Comparison of ENCODE assay signal across 24 cellular contexts in genomic region chr4:120839974-120840751, GRCh38.
DNase-seq lines count a peak whose midpoint lies in the region; ATAC-seq, FAIRE-seq and TF ChIP-seq lines count a peak whose summit lies in the region.
"Had no signal": no experiment of that assay in that cellular context is flagged by ENCODE, and none has a peak within 500 bp of the region (broad histone marks: within the 10 kb centered on the region; RNA-seq: fewer than 3 reads in every experiment).

No MANE protein-coding gene starts in this region.

- H2AK5ac ChIP-seq in trophoblast cell (ENCODE audit: low read length): peak overlapping the region; percentile 85

- no peaks in the 10 kb centered on the region for H3K27me3 Mint-ChIP-seq in activated CD4-positive, alpha-beta memory T cell treated with anti-CD3 and anti-CD28 coated beads for 36 hours
- no peaks in the 10 kb centered on the region for H3K27me3 Mint-ChIP-seq in progenitor cell of endocrine pancreas
- H3K27me3 Mint-ChIP-seq: B cell had no signal

- H3K4me3 Mint-ChIP-seq in activated CD4-positive, alpha-beta memory T cell treated with anti-CD3 and anti-CD28 coated beads for 36 hours: no peak overlapping the region
- no peak overlapping the region for H3K4me3 Mint-ChIP-seq in progenitor cell of endocrine pancreas (ENCODE audit: low read depth)
- H3K4me3 Mint-ChIP-seq: B cell, CD14-positive monocyte, HFFc6 had no signal

- H3K4me3 ChIP-seq in heart left ventricle (no peak overlapping the region), right atrium auricular region (no peak overlapping the region), trophoblast cell (ENCODE audit: low read depth, low read length) (no peak overlapping the region), aorta (ENCODE audit: low read length in 2 of 2) (no peak overlapping the region)
- H3K4me3 ChIP-seq: K562, MG63, SJSA1 had no signal

- no peaks in the 10 kb centered on the region for H3K27me3 ChIP-seq in heart left ventricle
- H3K27me3 ChIP-seq in right atrium auricular region: no peaks in the 10 kb centered on the region
- H3K27me3 ChIP-seq in trophoblast cell (ENCODE audit: insufficient read depth, low read length): no peaks in the 10 kb centered on the region
- no peaks in the 10 kb centered on the region for H3K27me3 ChIP-seq in aorta (ENCODE audit: control insufficient read depth in 1 of 2, insufficient read depth in 2 of 2, low read length in 1 of 2)
- H3K27me3 ChIP-seq: MG63, SJSA1 had no signal

- no peak for FAIRE-seq in GM19239 (lab: Jason Lieb, UNC)
- FAIRE-seq: A204.1, K562 had no signal

- 89 to 98% (median 93%) methylated on average over 9 to 18 of the region's 18 CpGs for WGBS in heart left ventricle, 4 donors
- no CpG with 5 or more reads among the region's 18 CpGs for WGBS in trophoblast cell (ENCODE audit: extremely low coverage, insufficient coverage, insufficient read length)
- WGBS in aorta, 2 donors: 93 to 94% methylated on average over 17 to 18 of the region's 18 CpGs

- peak overlapping the region; percentile 26 for H4K12ac ChIP-seq in trophoblast cell (ENCODE audit: low read depth, low read length)

- H3K79me1 ChIP-seq in trophoblast cell (ENCODE audit: low read length): peaks cover 16% of the 10 kb centered on the region

- TF ChIP-seq POLR2A in heart left ventricle (IDR thresholded peaks at IDR 0.05): no peak

- intact Hi-C loops in heart left ventricle (cut with DNase I) (no loop called here), left ventricle myocardium superior (cut with micrococcal nuclease) (no loop called here), aorta (cut with DNase I) (no loop called here)
- intact Hi-C loops in activated CD4-positive, alpha-beta memory T cell treated with anti-CD3 and anti-CD28 coated beads for 36 hours (cut with micrococcal nuclease): loop anchor here (10.0 kb wide), 1 partner anchor 205 kb away; no protein-coding TSS in a partner anchor

- peak overlapping the region; percentile 9 for H3K4ac ChIP-seq in trophoblast cell (ENCODE audit: low read depth, low read length)

- H3K79me2 ChIP-seq in trophoblast cell (ENCODE audit: control insufficient read depth, insufficient read depth, low read length, poor library complexity): no peaks in the 10 kb centered on the region

- no peak overlapping the region for H3K23ac ChIP-seq in trophoblast cell (ENCODE audit: low read length)

- H3K36me3 ChIP-seq in heart left ventricle (peaks cover 0 to 5% (median 0%) of the 10 kb centered on the region in 9 donors), right atrium auricular region (no peaks in the 10 kb centered on the region), trophoblast cell (ENCODE audit: control insufficient read depth in 1 of 2, insufficient read depth in 2 of 2, low read length in 2 of 2) (peaks cover 0 to 2% of the 10 kb centered on the region in 2 experiments), aorta (ENCODE audit: control insufficient read depth in 1 of 2, insufficient read depth in 2 of 2, low read length in 1 of 2) (peaks cover 0 to 2% of the 10 kb centered on the region in 2 donors)
- H3K36me3 ChIP-seq: MG63, SJSA1 had no signal

- no peak overlapping the region for H3K27ac ChIP-seq in heart left ventricle
- H3K27ac ChIP-seq in right atrium auricular region: no peak overlapping the region
- peak overlapping the region; percentile 7 for H3K27ac ChIP-seq in trophoblast cell (ENCODE audit: low read depth, low read length)
- H3K27ac ChIP-seq in aorta (ENCODE audit: low read depth in 1 of 2, low read length in 2 of 2): no peak overlapping the region
- H3K27ac ChIP-seq: RWPE1, SJSA1 had no signal

- no peak for TF ChIP-seq CTCF in heart left ventricle (IDR thresholded peaks at IDR 0.05)
- TF ChIP-seq CTCF in right atrium auricular region (IDR thresholded peaks at IDR 0.05): no peak
- no peak for TF ChIP-seq CTCF in progenitor cell of endocrine pancreas (IDR thresholded peaks at IDR 0.05; ENCODE audit: unreplicated experiment)

- peak overlapping the region; percentile 97 for H2BK12ac ChIP-seq in trophoblast cell (ENCODE audit: low read length)

- peak overlapping the region; percentile 52 for H2BK5ac ChIP-seq in trophoblast cell (ENCODE audit: low read depth, low read length, poor library complexity)

- H3K18ac ChIP-seq in trophoblast cell (ENCODE audit: low read length): peak overlapping the region; percentile 83

- H2BK120ac ChIP-seq in trophoblast cell (ENCODE audit: insufficient read depth, low read length, poor library complexity): peak overlapping the region; percentile 91

- no peaks in the 10 kb centered on the region for H3K36me3 Mint-ChIP-seq in activated CD4-positive, alpha-beta memory T cell treated with anti-CD3 and anti-CD28 coated beads for 36 hours
- H3K36me3 Mint-ChIP-seq in progenitor cell of endocrine pancreas (ENCODE audit: insufficient read depth): peaks cover 1% of the 10 kb centered on the region
- H3K36me3 Mint-ChIP-seq: CD14-positive monocyte had no signal

- H3K27ac Mint-ChIP-seq in activated CD4-positive, alpha-beta memory T cell treated with anti-CD3 and anti-CD28 coated beads for 36 hours: no peak overlapping the region
- H3K27ac Mint-ChIP-seq in progenitor cell of endocrine pancreas: no peak overlapping the region
- H3K27ac Mint-ChIP-seq: B cell, CD14-positive monocyte, HFFc6 had no signal

- peaks cover 0 to 6% (median 0%) of the 10 kb centered on the region in 12 donors for H3K4me1 ChIP-seq in heart left ventricle
- no peaks in the 10 kb centered on the region for H3K4me1 ChIP-seq in right atrium auricular region
- peaks cover 10 to 11% of the 10 kb centered on the region in 2 experiments for H3K4me1 ChIP-seq in trophoblast cell (ENCODE audit: control insufficient read depth in 1 of 2, insufficient read depth in 2 of 2, low read length in 2 of 2)
- H3K4me1 ChIP-seq in aorta (ENCODE audit: control insufficient read depth in 1 of 2, insufficient read depth in 2 of 2, low read length in 2 of 2): no peaks in the 10 kb centered on the region
- H3K4me1 ChIP-seq: SJSA1 had no signal

- ATAC-seq in heart left ventricle: peak; percentile 5 to 45 (median 37)
- peak; percentile 65 for ATAC-seq in left ventricle myocardium superior
- ATAC-seq in aorta (ENCODE audit: low FRiP score): peak; percentile 8
- ATAC-seq: K562 had no signal

- DNase-seq in heart left ventricle (peak in 2 of 5 donors; percentile 36 to 51), right atrium auricular region (ENCODE audit: low spot score) (no peak), left ventricle myocardium superior (peak; percentile 31), trophoblast cell (no peak), aorta (no peak), progenitor cell of endocrine pancreas (ENCODE audit: low spot score, unreplicated experiment) (no peak), GM19239 (ENCODE audit: insufficient read length, low spot score) (no peak)
- no peak for DNase-seq in activated CD4-positive, alpha-beta memory T cell treated with anti-CD3 and anti-CD28 coated beads for 36 hours
- DNase-seq: EL, GF-D8, HFFc6, MG63, NCI-H1048, NCI-H1436, NCI-H187 treated with DMSO at 0.1 percent for 48 hours, NCI-H2227 treated with DMSO at 0.1 percent for 48 hours, NCI-H510A treated with DMSO at 0.1 percent for 48 hours, NCI-H748 treated with DMSO at 0.1 percent for 48 hours had no signal

- POLR2A ChIA-PET in activated CD4-positive, alpha-beta memory T cell treated with anti-CD3 and anti-CD28 coated beads for 36 hours (lab: Charles Lee): interaction anchor here (0.6 kb wide), 1 partner anchor 30 kb away, joined by 3 read pairs; no protein-coding TSS in a partner anchor

- H3K4me2 ChIP-seq in trophoblast cell (ENCODE audit: low read length): no peak overlapping the region

- H4K8ac ChIP-seq in trophoblast cell (ENCODE audit: low read depth, low read length): peak overlapping the region; percentile 73

- peaks cover 0 to under 1% (median 0%) of the 10 kb centered on the region in 12 donors for H3K9me3 ChIP-seq in heart left ventricle
- no peaks in the 10 kb centered on the region for H3K9me3 ChIP-seq in right atrium auricular region
- H3K9me3 ChIP-seq in trophoblast cell (ENCODE audit: insufficient read depth, low read depth, low read length): no peaks in the 10 kb centered on the region
- no peaks in the 10 kb centered on the region for H3K9me3 ChIP-seq in aorta (ENCODE audit: control insufficient read depth, low read length)
- H3K9me3 ChIP-seq: MG63, SJSA1 had no signal

- no peak overlapping the region for H2AFZ ChIP-seq in trophoblast cell (ENCODE audit: insufficient read depth, low read length, poor library complexity)

- no peak overlapping the region for H3K9ac ChIP-seq in trophoblast cell (ENCODE audit: low read length)

- peaks cover 8% of the 10 kb centered on the region for H3K4me1 Mint-ChIP-seq in activated CD4-positive, alpha-beta memory T cell treated with anti-CD3 and anti-CD28 coated beads for 36 hours (ENCODE audit: low read depth)
- peaks cover 11% of the 10 kb centered on the region for H3K4me1 Mint-ChIP-seq in progenitor cell of endocrine pancreas (ENCODE audit: low read depth)
- H3K4me1 Mint-ChIP-seq: B cell, CD14-positive monocyte had no signal

- H3K14ac ChIP-seq in trophoblast cell (ENCODE audit: low read length): peak overlapping the region; percentile 78

- H4K91ac ChIP-seq in trophoblast cell (ENCODE audit: low read depth, low read length): peak overlapping the region; percentile 76

- H3K9me3 Mint-ChIP-seq in activated CD4-positive, alpha-beta memory T cell treated with anti-CD3 and anti-CD28 coated beads for 36 hours: no peaks in the 10 kb centered on the region
- H3K9me3 Mint-ChIP-seq in progenitor cell of endocrine pancreas (ENCODE audit: low read depth): no peaks in the 10 kb centered on the region
- H3K9me3 Mint-ChIP-seq: HFFc6 had no signal

- CTCF ChIA-PET in activated CD4-positive, alpha-beta memory T cell treated with anti-CD3 and anti-CD28 coated beads for 36 hours (lab: Charles Lee): no interaction called here

Comparison
In these comparisons a context has a peak if more than half of its experiments do, and no peak if none do; other contexts are left out.
1. ATAC-seq: peak in every context shown above with its lines; median percentile 65 in left ventricle myocardium superior; 37 in heart left ventricle; 8 in aorta.